Comparison of ENCODE assay signal across 18 cellular contexts in the genomic region with DNA sequence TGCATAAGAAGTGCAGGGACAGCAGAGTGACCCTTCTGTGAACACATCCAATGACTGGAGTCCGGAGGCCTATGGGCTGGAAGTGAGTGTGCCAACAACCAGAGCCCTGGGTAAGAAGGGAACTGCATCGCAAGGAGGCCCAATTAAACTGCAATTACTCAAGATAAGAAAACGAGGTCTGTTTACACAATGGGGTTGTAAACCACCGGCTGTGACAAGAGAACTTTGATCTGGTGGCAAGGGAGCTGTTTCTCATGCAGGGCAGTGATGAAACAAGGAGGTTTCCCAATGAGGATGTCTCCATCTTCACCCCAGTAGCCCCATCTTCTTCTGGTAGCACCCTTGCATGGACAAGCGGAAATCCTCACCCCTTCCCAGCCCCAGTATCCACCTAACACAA. TPM values are rescaled to one million over a fixed set of nuclear protein-coding genes. Genes with fewer than 3 reads are reported as not detected.
DNase-seq lines count a peak whose midpoint lies in the region; ATAC-seq and TF ChIP-seq lines count a peak whose summit lies in the region.
"Had no signal": no experiment of that assay in that cellular context is flagged by ENCODE, and none has a peak within 500 bp of the region (broad histone marks: within the 10 kb centered on the region; RNA-seq: fewer than 3 reads in every experiment).

No MANE protein-coding gene starts in this region.

- peaks cover 10% of the 10 kb centered on the region; the same call in 1 of the 2 replicates for H3K4me1 ChIP-seq in Caco-2
- H3K4me1 ChIP-seq in naive thymus-derived CD4-positive, alpha-beta T cell (ENCODE audit: control insufficient read depth in 2 of 2, insufficient read depth in 2 of 2, low read length in 2 of 2): peaks cover 0 to 13% of the 10 kb centered on the region in 2 donors

- intact Hi-C loops in Caco-2 (cut with micrococcal nuclease; ENCODE audit: unreplicated experiment): no loop called here
- intact Hi-C loops in naive thymus-derived CD4-positive, alpha-beta T cell (cut with micrococcal nuclease): no loop called here

- H3K36me3 ChIP-seq in Caco-2 (ENCODE audit: control insufficient read depth, insufficient read depth, low read length): no peaks in the 10 kb centered on the region
- no peaks in the 10 kb centered on the region for H3K36me3 ChIP-seq in naive thymus-derived CD4-positive, alpha-beta T cell (ENCODE audit: control insufficient read depth in 2 of 3, insufficient read depth in 3 of 3, low read length in 3 of 3)
- H3K36me3 ChIP-seq: esophagus muscularis mucosa, left lung had no signal

- no peak for TF ChIP-seq CTCF in Caco-2 (IDR thresholded peaks at IDR 0.05; ENCODE audit: insufficient read depth in 1 of 2, low read depth in 1 of 2, low read length in 1 of 2, severe bottlenecking in 1 of 2, unreplicated experiment in 1 of 2)
- no peak for TF ChIP-seq CTCF in LNCaP clone FGC (IDR thresholded peaks at IDR 0.05; ENCODE audit: control insufficient read depth, extremely low read depth, insufficient read depth)

- no peaks in the 10 kb centered on the region for H3K9me3 ChIP-seq in Caco-2
- no peaks in the 10 kb centered on the region for H3K9me3 ChIP-seq in naive thymus-derived CD4-positive, alpha-beta T cell (ENCODE audit: control insufficient read depth in 2 of 3, low read length in 3 of 3)
- H3K9me3 ChIP-seq: esophagus muscularis mucosa, left lung had no signal

- H3K4me1 Mint-ChIP-seq in Caco-2 (ENCODE audit: low read depth, unreplicated experiment): peaks cover 8% of the 10 kb centered on the region
- H3K4me1 Mint-ChIP-seq in naive thymus-derived CD4-positive, alpha-beta T cell: peaks cover 19 to 35% (median 32%) of the 10 kb centered on the region in 7 donors
- peaks cover 5% of the 10 kb centered on the region for H3K4me1 Mint-ChIP-seq in activated CD8-positive, alpha-beta memory T cell treated with anti-CD3 and anti-CD28 coated beads, Interleukin-2, amount 10 ng/mL, durations not matched to agents 7 days and 5 days

- H3K27ac Mint-ChIP-seq in Caco-2 (ENCODE audit: unreplicated experiment): no peak overlapping the region
- peak overlapping the region in 4 of 9 donors; percentile 44 to 85 (median 60) for H3K27ac Mint-ChIP-seq in naive thymus-derived CD4-positive, alpha-beta T cell
- H3K27ac Mint-ChIP-seq in activated CD8-positive, alpha-beta memory T cell treated with anti-CD3 and anti-CD28 coated beads, Interleukin-2, amount 10 ng/mL, durations not matched to agents 7 days and 5 days: no peak overlapping the region
- H3K27ac Mint-ChIP-seq: WTC11 had no signal

- CTCF ChIA-PET in Caco-2 (lab: Charles Lee): interaction anchor here (0.5 kb wide), 1 partner anchor 1729 kb away, joined by 8 read pairs; no protein-coding TSS in a partner anchor
- CTCF ChIA-PET in naive thymus-derived CD4-positive, alpha-beta T cell (lab: Charles Lee): no interaction called here
- CTCF ChIA-PET in activated CD8-positive, alpha-beta memory T cell treated with anti-CD3 and anti-CD28 coated beads, Interleukin-2, amount 10 ng/mL, durations not matched to agents 7 days and 5 days (lab: Charles Lee): no interaction called here

- H3K36me3 Mint-ChIP-seq in Caco-2 (ENCODE audit: insufficient read depth, unreplicated experiment): no peaks in the 10 kb centered on the region
- H3K36me3 Mint-ChIP-seq in naive thymus-derived CD4-positive, alpha-beta T cell: peaks cover 0 to 4% (median 0%) of the 10 kb centered on the region in 5 donors
- H3K36me3 Mint-ChIP-seq in activated CD8-positive, alpha-beta memory T cell treated with anti-CD3 and anti-CD28 coated beads, Interleukin-2, amount 10 ng/mL, durations not matched to agents 7 days and 5 days: no peaks in the 10 kb centered on the region

- peaks cover 7% of the 10 kb centered on the region for H3K9me3 Mint-ChIP-seq in Caco-2 (ENCODE audit: unreplicated experiment)
- H3K9me3 Mint-ChIP-seq in naive thymus-derived CD4-positive, alpha-beta T cell: peaks cover 0 to 7% (median 0%) of the 10 kb centered on the region in 11 donors
- peaks cover 3% of the 10 kb centered on the region for H3K9me3 Mint-ChIP-seq in activated CD8-positive, alpha-beta memory T cell treated with anti-CD3 and anti-CD28 coated beads, Interleukin-2, amount 10 ng/mL, durations not matched to agents 7 days and 5 days (ENCODE audit: low read depth)
- H3K9me3 Mint-ChIP-seq: WTC11 had no signal

- no peak overlapping the region for H3K27ac ChIP-seq in naive thymus-derived CD4-positive, alpha-beta T cell (ENCODE audit: low read depth, low read length)
- H3K27ac ChIP-seq: esophagus muscularis mucosa had no signal

- ATAC-seq in naive thymus-derived CD4-positive, alpha-beta T cell: peak; percentile 72
- ATAC-seq in activated CD8-positive, alpha-beta memory T cell treated with anti-CD3 and anti-CD28 coated beads, Interleukin-2, amount 10 ng/mL, durations not matched to agents 7 days and 5 days: no peak
- ATAC-seq: left lung, WTC11 had no signal

- H3K4me3 ChIP-seq in Caco-2 (ENCODE audit: low read depth, low read length) (no peak overlapping the region), LNCaP clone FGC (ENCODE audit: low read depth, low read length) (no peak overlapping the region)
- H3K4me3 ChIP-seq in naive thymus-derived CD4-positive, alpha-beta T cell (ENCODE audit: low read length): no peak overlapping the region
- H3K4me3 ChIP-seq: esophagus muscularis mucosa, left lung had no signal

- H3K4me3 Mint-ChIP-seq in Caco-2 (ENCODE audit: unreplicated experiment): no peak overlapping the region
- H3K4me3 Mint-ChIP-seq in naive thymus-derived CD4-positive, alpha-beta T cell: no peak overlapping the region
- H3K4me3 Mint-ChIP-seq in activated CD8-positive, alpha-beta memory T cell treated with anti-CD3 and anti-CD28 coated beads, Interleukin-2, amount 10 ng/mL, durations not matched to agents 7 days and 5 days: no peak overlapping the region
- H3K4me3 Mint-ChIP-seq: WTC11 had no signal

- H3K27me3 ChIP-seq in Caco-2 (replicated peaks; ENCODE audit: control insufficient read depth, insufficient read depth, low read length): no peaks in the 10 kb centered on the region
- H3K27me3 ChIP-seq in naive thymus-derived CD4-positive, alpha-beta T cell (ENCODE audit: control insufficient read depth in 2 of 2, insufficient read depth in 2 of 2, low read length in 2 of 2): no peaks in the 10 kb centered on the region
- H3K27me3 ChIP-seq: esophagus muscularis mucosa, left lung had no signal

- DNase-seq in Caco-2 (peak; percentile 77 to 87), LNCaP clone FGC (ENCODE audit: low read depth) (peak; percentile 40), SKM-1 (lab: John Stamatoyannopoulos, UW; ENCODE audit: unreplicated experiment) (peak; percentile 96), cerebellum (ENCODE audit: low spot score) (no peak), A172 (ENCODE audit: low spot score) (no peak)
- DNase-seq in naive thymus-derived CD4-positive, alpha-beta T cell: no peak
- no peak for DNase-seq in activated CD8-positive, alpha-beta memory T cell treated with anti-CD3 and anti-CD28 coated beads, Interleukin-2, amount 10 ng/mL, durations not matched to agents 7 days and 5 days
- no peak for DNase-seq in central memory CD4-positive, alpha-beta T cell
- DNase-seq: activated naive CD4-positive, alpha-beta T cell; dermis blood vessel endothelial cell; DMS153; hypothalamus; left lung; NCI-H1930; NCI-H524 treated with DMSO at 0.1 percent for 48 hours; SW 1271 had no signal

- POLR2A ChIA-PET in Caco-2 (lab: Charles Lee): no interaction called here
- POLR2A ChIA-PET in naive thymus-derived CD4-positive, alpha-beta T cell (lab: Charles Lee): interaction anchor here (0.8 kb wide), 1 partner anchor 59 kb away, joined by 4 read pairs; no protein-coding TSS in a partner anchor

- no TSS peak for BruUV-seq in Caco-2 (replicated peaks; lab: Mats Ljungman, UMichigan)

- peaks cover 8% of the 10 kb centered on the region for H3K27me3 Mint-ChIP-seq in Caco-2 (ENCODE audit: insufficient read depth, unreplicated experiment)
- no peaks in the 10 kb centered on the region for H3K27me3 Mint-ChIP-seq in naive thymus-derived CD4-positive, alpha-beta T cell
- H3K27me3 Mint-ChIP-seq in activated CD8-positive, alpha-beta memory T cell treated with anti-CD3 and anti-CD28 coated beads, Interleukin-2, amount 10 ng/mL, durations not matched to agents 7 days and 5 days: no peaks in the 10 kb centered on the region

RNA-seq across cellular contexts. Expression of a gene that starts 21.5 kb away (rescaled TPM):
- total RNA-seq in Caco-2 (2022) (1.1 and 1.2 TPM in 2 replicates), cerebellum (14.6 TPM)
- 100 to 1,000 TPM; 659 to 871 (median 773) TPM for total RNA-seq in naive thymus-derived CD4-positive, alpha-beta T cell
- 100 to 1,000 TPM; 514 to 634 TPM for polyA plus RNA-seq in naive thymus-derived CD4-positive, alpha-beta T cell
- total RNA-seq in A172 (2014; rRNA removed; shearing (Covaris generic)): 39.4 and 45.4 TPM in 2 replicates
- total RNA-seq in activated CD8-positive, alpha-beta memory T cell treated with anti-CD3 and anti-CD28 coated beads, Interleukin-2, amount 10 ng/mL, durations not matched to agents 7 days and 5 days: 100 to 1,000 TPM; 408 to 671 TPM

Comparison
In these comparisons a context has a peak if more than half of its experiments do, and no peak if none do; other contexts are left out.
1. DNase-seq: peak in Caco-2 (2 of 2), LNCaP clone FGC (single experiment) and SKM-1 (single experiment); none in naive thymus-derived CD4-positive, alpha-beta T cell (0 of 9), cerebellum (single experiment), A172 (single experiment), activated CD8-positive, alpha-beta memory T cell treated with anti-CD3 and anti-CD28 coated beads, Interleukin-2, amount 10 ng/mL, durations not matched to agents 7 days and 5 days (single experiment) and central memory CD4-positive, alpha-beta T cell (single experiment).